ENCODE assay signal across 21 cellular contexts in genomic region chr4:11791808-11792207, GRCh38.
"Had no signal": no experiment of that assay in that cellular context is flagged by ENCODE, and none has a peak within 500 bp of the region (broad histone marks: within the 10 kb centered on the region; RNA-seq: fewer than 3 reads in every experiment).

No MANE protein-coding gene starts in this region.

- H3K4me1 ChIP-seq: ascending aorta, psoas muscle, tibial nerve, vagina had no signal

- H3K4me3 Mint-ChIP-seq: activated CD4-positive, alpha-beta T cell treated with anti-CD3 and anti-CD28 coated beads, Interleukin-2, amount 10 ng/mL, durations not matched to agents 7 days and 5 days; activated T-cell treated with anti-CD3 and anti-CD28 coated beads, Interleukin-2, amount 50 U/mL, for 72 hours; natural killer cell had no signal

- H3K36me3 ChIP-seq: ascending aorta, ovary, tibial nerve, vagina had no signal

- H3K27me3 ChIP-seq: ascending aorta, ovary, tibial nerve, vagina had no signal

- H3K36me3 Mint-ChIP-seq: natural killer cell had no signal

- DNase-seq: activated CD4-positive, alpha-beta T cell treated with anti-CD3 and anti-CD28 coated beads, Interleukin-2, amount 10 ng/mL, durations not matched to agents 7 days and 5 days; activated CD8-positive, alpha-beta memory T cell treated with anti-CD3 and anti-CD28 coated beads, Interleukin-2, amount 50 U/mL, for 4 hours; activated effector memory CD4-positive, alpha-beta T cell treated with anti-CD3 and anti-CD28 coated beads, Interleukin-2, amount 50 U/mL, for 16 hours; activated naive CD4-positive, alpha-beta T cell treated with anti-CD3 and anti-CD28 coated beads, Interleukin-2, amount 50 U/mL, for 16 hours; activated T-cell treated with anti-CD3 and anti-CD28 coated beads, Interleukin-2, amount 50 U/mL, for 72 hours; erythroblast; foreskin melanocyte; glutamatergic neuron; hippocampal formation; islet precursor cell; natural killer cell; ovary; psoas muscle; right cardiac atrium; stimulated activated naive CD8-positive, alpha-beta T cell treated with anti-CD3 and anti-CD28 coated beads, Interleukin-15, Interleukin-2, amounts not matched to agents 100 U/mL and 50 U/mL, for 24 hours had no signal

- H3K9me3 Mint-ChIP-seq: activated CD4-positive, alpha-beta T cell treated with anti-CD3 and anti-CD28 coated beads, Interleukin-2, amount 10 ng/mL, durations not matched to agents 7 days and 5 days had no signal

- H3K4me3 ChIP-seq: ascending aorta, coronary artery, lung, ovary, psoas muscle, tibial nerve, vagina had no signal

- H3K27ac Mint-ChIP-seq: activated CD4-positive, alpha-beta T cell treated with anti-CD3 and anti-CD28 coated beads, Interleukin-2, amount 10 ng/mL, durations not matched to agents 7 days and 5 days; activated T-cell treated with anti-CD3 and anti-CD28 coated beads, Interleukin-2, amount 50 U/mL, for 72 hours; natural killer cell had no signal

- H3K9me3 ChIP-seq: ascending aorta, ovary, psoas muscle, vagina had no signal

- H3K27me3 Mint-ChIP-seq: activated CD4-positive, alpha-beta T cell treated with anti-CD3 and anti-CD28 coated beads, Interleukin-2, amount 10 ng/mL, durations not matched to agents 7 days and 5 days had no signal

- ATAC-seq: activated CD4-positive, CD25-positive, alpha-beta regulatory T cell treated with anti-CD3 and anti-CD28 coated beads, Interleukin-2, amount 50 U/mL, for 24 hours; activated T-cell treated with anti-CD3 and anti-CD28 coated beads, Interleukin-2, amount 50 U/mL, for 72 hours; natural killer cell; psoas muscle; right cardiac atrium; stimulated activated naive CD8-positive, alpha-beta T cell treated with anti-CD3 and anti-CD28 coated beads, Interleukin-15, Interleukin-2, amounts not matched to agents 100 U/mL and 50 U/mL, for 24 hours had no signal

- H3K4me1 Mint-ChIP-seq: activated CD4-positive, alpha-beta T cell treated with anti-CD3 and anti-CD28 coated beads, Interleukin-2, amount 10 ng/mL, durations not matched to agents 7 days and 5 days; natural killer cell had no signal
